ENCODE assay signal across 25 cellular contexts in genomic region chr1:69738458-69738857, GRCh38.
DNase-seq lines count a peak whose midpoint lies in the region; ATAC-seq and TF ChIP-seq lines count a peak whose summit lies in the region.
"Had no signal": no experiment of that assay in that cellular context is flagged by ENCODE, and none has a peak within 500 bp of the region (broad histone marks: within the 10 kb centered on the region; RNA-seq: fewer than 3 reads in every experiment).

No MANE protein-coding gene starts in this region.

- H2AFZ ChIP-seq in SK-N-SH (ENCODE audit: low read depth) = no peak overlapping the region
- H2AFZ ChIP-seq in mammary epithelial cell (ENCODE audit: low read depth, low read length) = no peak overlapping the region

- H3F3A ChIP-seq in SK-N-SH (replicated peaks; ENCODE audit: insufficient read depth) = no peaks in the 10 kb centered on the region

- H3K27me3 ChIP-seq in SK-N-SH (ENCODE audit: insufficient read depth) (no peaks in the 10 kb centered on the region), endodermal cell (ENCODE audit: control insufficient read depth, insufficient read depth, low read length, poor library complexity, severe bottlenecking) (no peaks in the 10 kb centered on the region), mammary epithelial cell (ENCODE audit: insufficient read depth, low read length) (peaks cover 4% of the 10 kb centered on the region)
- H3K27me3 ChIP-seq: heart right ventricle had no signal

- H3K4me3 ChIP-seq in SK-N-SH (ENCODE audit: low read depth in 2 of 2, low read length in 1 of 2) = no peak overlapping the region
- no peak overlapping the region for H3K4me3 ChIP-seq in endodermal cell (ENCODE audit: low read length)
- H3K4me3 ChIP-seq in mammary epithelial cell (replicated peaks in 1 of 3; ENCODE audit: insufficient read depth in 1 of 3, low read depth in 2 of 3, low read length in 3 of 3) = no peak overlapping the region
- H3K4me3 ChIP-seq: heart right ventricle, upper lobe of right lung had no signal

- TF ChIP-seq RAD21 in SK-N-SH (IDR thresholded peaks at IDR 0.05; ENCODE audit: low read length) = no peak

- BruUV-seq in mammary epithelial cell (replicated peaks; lab: Mats Ljungman, UMichigan) = no TSS peak

- H3K27ac Mint-ChIP-seq in endodermal cell = peak overlapping the region; percentile 5
- peak overlapping the region; percentile 37 to 76 (median 63) for H3K27ac Mint-ChIP-seq in nephron
- H3K27ac Mint-ChIP-seq: activated CD8-positive, alpha-beta T cell treated with anti-CD3 and anti-CD28 coated beads, Interleukin-2, amount 10 ng/mL, durations not matched to agents 7 days and 5 days; activated naive CD8-positive, alpha-beta T cell; HFFc6; T-helper 1 cell treated with Interleukin-12 subunit alpha and Interleukin-12 subunit beta and Interleukin-4 antibody, amounts not matched to agents 30 μg/mL and 1 μg/mL, for 36 hours had no signal

- 22% methylated on average over 2 of the region's 2 CpGs for WGBS in SK-N-SH (ENCODE audit: low lambda C conversion rate)
- 50 to 100% methylated on average over 1 to 2 of the region's 2 CpGs for WGBS in endodermal cell (ENCODE audit: insufficient coverage in 1 of 2, insufficient read length in 1 of 2), 2 experiments
- WGBS in mammary epithelial cell (ENCODE audit: low coverage, missing lambda C conversion rate) = 35% methylated on average over 2 of the region's 2 CpGs

- POLR2A ChIA-PET in SK-N-SH (lab: Yijun Ruan, JAX) = no interaction called here

- H3K9me3 ChIP-seq in SK-N-SH (no peaks in the 10 kb centered on the region), endodermal cell (ENCODE audit: control insufficient read depth, low read length) (peaks cover 10% of the 10 kb centered on the region), mammary epithelial cell (replicated peaks; ENCODE audit: insufficient read depth, low read length) (no peaks in the 10 kb centered on the region)
- H3K9me3 ChIP-seq: upper lobe of right lung had no signal

- H3K4me2 ChIP-seq in SK-N-SH = no peak overlapping the region
- no peak overlapping the region for H3K4me2 ChIP-seq in mammary epithelial cell (ENCODE audit: insufficient read depth, low read depth, low read length)
- H3K4me2 ChIP-seq: KMS-11 had no signal

- H3K4me1 ChIP-seq in SK-N-SH (ENCODE audit: control insufficient read depth in 1 of 2, insufficient read depth in 2 of 2, low read depth in 1 of 2, low read length in 1 of 2) (no peaks in the 10 kb centered on the region; a peak in 2 of 4 replicates), endodermal cell (ENCODE audit: control insufficient read depth, insufficient read depth, low read length) (no peaks in the 10 kb centered on the region), mammary epithelial cell (ENCODE audit: insufficient read depth, low read length) (no peaks in the 10 kb centered on the region)
- H3K4me1 ChIP-seq: heart right ventricle, upper lobe of right lung had no signal

- intact Hi-C loops in mammary epithelial cell (cut with micrococcal nuclease) = loop anchor here (10.0 kb wide), 1 partner anchor 776 kb away; no protein-coding TSS in a partner anchor

- H3K9ac ChIP-seq in SK-N-SH (no peak overlapping the region), endodermal cell (ENCODE audit: extremely low read depth, low read length, poor library complexity, severe bottlenecking) (no peak overlapping the region), mammary epithelial cell (ENCODE audit: insufficient read depth, low read length) (no peak overlapping the region)
- H3K9ac ChIP-seq: KMS-11 had no signal

- no peaks in the 10 kb centered on the region for H3K9me2 ChIP-seq in SK-N-SH

- DNase-seq in SK-N-SH (no peak), endodermal cell (no peak), mammary epithelial cell (no peak)
- no peak for DNase-seq in activated CD4-positive, alpha-beta T cell treated with anti-CD3 and anti-CD28 coated beads for 1 hour
- no peak for DNase-seq in stimulated activated CD4-positive, alpha-beta T cell treated with anti-CD3 and anti-CD28 coated beads, Interleukin-12 subunit alpha, Interleukin-12 subunit beta, amount 100 ng/mL, for 4 hours
- DNase-seq: activated CD8-positive, alpha-beta T cell treated with anti-CD3 and anti-CD28 coated beads, Interleukin-2, amount 10 ng/mL, durations not matched to agents 7 days and 5 days; activated effector memory CD4-positive, alpha-beta T cell treated with Interleukin-2 at 50 U/mL for 16 hours; activated T-cell treated with anti-CD3 and anti-CD28 coated beads for 4 hours; aorta; DND-41; effector CD4-positive, alpha-beta T cell; heart right ventricle; HFFc6; MM.1S; NCI-H1436; RPMI8226; upper lobe of right lung had no signal

- peaks cover 8% of the 10 kb centered on the region for H3K9me3 Mint-ChIP-seq in endodermal cell
- peaks cover 11% of the 10 kb centered on the region for H3K9me3 Mint-ChIP-seq in nephron
- H3K9me3 Mint-ChIP-seq: HFFc6; T-helper 1 cell treated with Interleukin-12 subunit alpha and Interleukin-12 subunit beta and Interleukin-4 antibody, amounts not matched to agents 30 μg/mL and 1 μg/mL, for 36 hours had no signal

- no peak for TF ChIP-seq CTCF in SK-N-SH (IDR thresholded peaks at IDR 0.05)
- TF ChIP-seq CTCF in endodermal cell (conservative IDR thresholded peaks at IDR 0.05) = no peak
- no peak for TF ChIP-seq CTCF in nephron (IDR thresholded peaks at IDR 0.05; ENCODE audit: unreplicated experiment in 3 of 3)
- TF ChIP-seq CTCF in mammary epithelial cell (conservative IDR thresholded peaks at IDR 0.05 in 1 of 2, IDR thresholded peaks at IDR 0.05 in 1 of 2; ENCODE audit: extremely low read depth in 1 of 2, insufficient read depth in 1 of 2, low read depth in 1 of 2, low read length in 2 of 2) = no peak

- H3K4me1 Mint-ChIP-seq in endodermal cell = peaks cover 11% of the 10 kb centered on the region
- H3K4me1 Mint-ChIP-seq in nephron = peaks cover 23% of the 10 kb centered on the region

- ATAC-seq in SK-N-SH treated with all-trans-retinoic acid at 6 μM for 48 hours (no peak), GM21381 (IDR thresholded peaks at IDR 0.05; ENCODE audit: unreplicated experiment) (no peak)
- ATAC-seq: activated CD8-positive, alpha-beta T cell treated with anti-CD3 and anti-CD28 coated beads, Interleukin-2, amount 10 ng/mL, durations not matched to agents 7 days and 5 days; upper lobe of right lung had no signal

- no peaks in the 10 kb centered on the region for H3K79me2 ChIP-seq in SK-N-SH (ENCODE audit: insufficient read depth)
- H3K79me2 ChIP-seq in mammary epithelial cell (ENCODE audit: insufficient read depth, low read length) = no peaks in the 10 kb centered on the region

- H4K20me1 ChIP-seq in SK-N-SH (ENCODE audit: insufficient read depth) (no peaks in the 10 kb centered on the region), mammary epithelial cell (ENCODE audit: insufficient read depth, low read length) (no peaks in the 10 kb centered on the region)

- no peaks in the 10 kb centered on the region for H3K27me3 Mint-ChIP-seq in endodermal cell (ENCODE audit: insufficient read depth)
- H3K27me3 Mint-ChIP-seq in nephron (ENCODE audit: low read depth) = no peaks in the 10 kb centered on the region
- H3K27me3 Mint-ChIP-seq: activated naive CD8-positive, alpha-beta T cell had no signal

- H3K36me3 ChIP-seq in SK-N-SH (replicated peaks in 1 of 2; ENCODE audit: control insufficient read depth in 1 of 2, insufficient read depth in 2 of 2, low read length in 1 of 2) = no peaks in the 10 kb centered on the region
- no peaks in the 10 kb centered on the region for H3K36me3 ChIP-seq in endodermal cell (ENCODE audit: control insufficient read depth, insufficient read depth, low read length)
- no peaks in the 10 kb centered on the region for H3K36me3 ChIP-seq in mammary epithelial cell (ENCODE audit: insufficient read depth, low read length)
- H3K36me3 ChIP-seq: heart right ventricle, upper lobe of right lung had no signal

- dilution Hi-C loops in mammary epithelial cell (cut with HindIII; ENCODE audit: low sequenced_read_pairs) = no loop called here

- H3K27ac ChIP-seq in SK-N-SH (ENCODE audit: low read depth in 2 of 2, low read length in 1 of 2) = no peak overlapping the region
- peak overlapping the region; percentile 27 for H3K27ac ChIP-seq in endodermal cell (ENCODE audit: low read depth, low read length)
- H3K27ac ChIP-seq in mammary epithelial cell (ENCODE audit: insufficient read depth, low read depth, low read length) = no peak overlapping the region
- H3K27ac ChIP-seq: 22Rv1, C4-2B, heart right ventricle, KMS-11, upper lobe of right lung had no signal

- H3K4me3 Mint-ChIP-seq in endodermal cell (no peak overlapping the region), nephron (no peak overlapping the region)
- H3K4me3 Mint-ChIP-seq: activated CD8-positive, alpha-beta T cell treated with anti-CD3 and anti-CD28 coated beads, Interleukin-2, amount 10 ng/mL, durations not matched to agents 7 days and 5 days; activated naive CD8-positive, alpha-beta T cell; HFFc6; T-helper 1 cell treated with Interleukin-12 subunit alpha and Interleukin-12 subunit beta and Interleukin-4 antibody, amounts not matched to agents 30 μg/mL and 1 μg/mL, for 36 hours had no signal

- CTCF ChIA-PET in SK-N-SH (lab: Yijun Ruan, JAX) = interaction anchor here (0.7 to 3.3 kb wide), 26 partner anchors 11 to 1619 kb away, joined by 3 to 25 read pairs (median 4); no protein-coding TSS in a partner anchor
- CTCF ChIA-PET in mammary epithelial cell (lab: Charles Lee; ENCODE audit: low non-redundant PET) = interaction anchor here (0.5 to 0.6 kb wide), 2 partner anchors 1138 to 1201 kb away, joined by 3 to 4 read pairs; no protein-coding TSS in a partner anchor

- TF ChIP-seq EP300 in SK-N-SH (IDR thresholded peaks at IDR 0.05; ENCODE audit: borderline replicate concordance in 1 of 2, low read depth in 1 of 2, low read length in 1 of 2) = no peak

- H3K36me3 Mint-ChIP-seq in endodermal cell (ENCODE audit: low read depth) (peaks cover 3% of the 10 kb centered on the region), nephron (ENCODE audit: low read depth) (peaks cover 8% of the 10 kb centered on the region)
- H3K36me3 Mint-ChIP-seq: activated naive CD8-positive, alpha-beta T cell had no signal

- in situ Hi-C loops in mammary epithelial cell (cut with MboI; ENCODE audit: low sequenced_read_pairs in 2 of 2) = loop anchor here (25.0 kb wide), 3 partner anchors 901 to 1276 kb away; no protein-coding TSS in a partner anchor

TF ChIP-seq in SK-N-SH treated with all-trans-retinoic acid at 6 μM for 48 hours, 23 proteins besides CTCF, POLR2A, EP300 and RAD21:
- TF ChIP-seq RARB (CRISPR knock-in tag; IDR thresholded peaks at IDR 0.05) = no peak
- TF ChIP-seq SNAI2 (CRISPR knock-in tag; IDR thresholded peaks at IDR 0.05) = no peak
- peak; percentile 51 for TF ChIP-seq ISL1 (CRISPR knock-in tag; IDR thresholded peaks at IDR 0.05)

TF ChIP-seq in SK-N-SH, 30 proteins besides CTCF, POLR2A, EP300 and RAD21 (continues in another document):
- TF ChIP-seq EZH2phosphoT487 (IDR thresholded peaks at IDR 0.05; ENCODE audit: borderline replicate concordance, low read depth) (no peak), FOSL2 (IDR thresholded peaks at IDR 0.05; ENCODE audit: borderline replicate concordance, low read depth) (no peak), NFIC (IDR thresholded peaks at IDR 0.05; ENCODE audit: borderline replicate concordance) (no peak), TEAD4 (IDR thresholded peaks at IDR 0.05; ENCODE audit: borderline replicate concordance, insufficient read depth) (no peak), RFX5 (IDR thresholded peaks at IDR 0.05; ENCODE audit: low read length) (no peak), NRF1 (IDR thresholded peaks at IDR 0.05; ENCODE audit: low read depth, low read length) (no peak), MXI1 (IDR thresholded peaks at IDR 0.05; ENCODE audit: low read depth, low read length) (no peak)
